ENCODE assay signal across 19 cellular contexts in the genomic region with DNA sequence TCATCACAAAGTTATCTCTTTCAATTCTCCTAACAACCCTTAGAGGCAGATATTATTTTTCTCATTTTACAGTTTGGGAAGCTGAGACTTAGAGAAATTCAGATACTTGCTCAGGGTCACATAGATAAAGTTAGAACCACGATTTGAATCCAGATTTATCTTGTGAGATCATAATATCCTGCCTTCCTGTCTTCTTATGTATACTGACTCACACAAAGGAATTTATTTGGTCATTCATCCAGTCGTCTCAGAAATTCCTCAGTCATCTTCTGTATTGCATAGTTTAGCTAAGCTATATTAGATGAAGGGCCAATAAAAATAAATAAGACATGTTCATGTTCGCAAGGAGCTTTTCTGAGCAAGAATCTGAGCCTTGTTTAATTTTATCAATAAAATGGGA. TPM values are rescaled to one million over a fixed set of nuclear protein-coding genes. Genes with fewer than 3 reads are reported as not detected.
DNase-seq lines count a peak whose midpoint lies in the region; ATAC-seq, FAIRE-seq and TF ChIP-seq lines count a peak whose summit lies in the region.
"Had no signal": no experiment of that assay in that cellular context is flagged by ENCODE, and none has a peak within 500 bp of the region (broad histone marks: within the 10 kb centered on the region; RNA-seq: fewer than 3 reads in every experiment).

No MANE protein-coding gene starts in this region.

- H3K9me3 Mint-ChIP-seq in HFFc6: peaks cover 12% of the 10 kb centered on the region
- peaks cover 11% of the 10 kb centered on the region for H3K9me3 Mint-ChIP-seq in astrocyte (ENCODE audit: unreplicated experiment)
- H3K9me3 Mint-ChIP-seq: natural killer cell treated with Interleukin-12 subunit alpha and Interleukin-12 subunit beta and Interleukin-15 and Interleukin-18, amount 100 ng/mL, for 72 hours had no signal

- H3K27ac Mint-ChIP-seq in HFFc6 (peak overlapping the region; percentile 97), astrocyte (ENCODE audit: unreplicated experiment) (peak overlapping the region; percentile 98)
- H3K27ac Mint-ChIP-seq: activated B cell treated with CpG ODN at 0.5 μM for 24 hours; activated T-cell treated with anti-CD3 and anti-CD28 coated beads, Interleukin-2, amount 50 U/mL, for 24 hours had no signal

- FAIRE-seq in A549 (lab: Jason Lieb, UNC) (no peak), astrocyte (lab: Jason Lieb, UNC) (peak; percentile 99)
- FAIRE-seq: A204.1 had no signal

- ATAC-seq in A549: peak in 1 of 2 experiments; percentile 42; a peak in 1 of 6 replicates
- no peak for ATAC-seq in HG03354 (IDR thresholded peaks at IDR 0.05; ENCODE audit: poor library complexity, severe bottlenecking, unreplicated experiment)
- ATAC-seq in HG02678 (IDR thresholded peaks at IDR 0.05; ENCODE audit: unreplicated experiment): no peak
- no peak for ATAC-seq in GM18861 (IDR thresholded peaks at IDR 0.05; ENCODE audit: unreplicated experiment)
- ATAC-seq: natural killer cell treated with Interleukin-12 subunit alpha and Interleukin-12 subunit beta and Interleukin-15 and Interleukin-18, amount 100 ng/mL, for 72 hours had no signal

- H3K4me1 ChIP-seq in A549 (peaks cover 5% of the 10 kb centered on the region; the same call in 2 of the 3 replicates), astrocyte (ENCODE audit: insufficient read depth, low read length) (peaks cover 22% of the 10 kb centered on the region)
- H3K4me1 ChIP-seq: spleen, tibial nerve had no signal

- H3K27me3 ChIP-seq in astrocyte (ENCODE audit: insufficient read depth, low read length): no peaks in the 10 kb centered on the region
- H3K27me3 ChIP-seq: spleen, tibial nerve had no signal

- H3K9me3 ChIP-seq in A549: no peaks in the 10 kb centered on the region
- peaks cover 3% of the 10 kb centered on the region for H3K9me3 ChIP-seq in astrocyte (ENCODE audit: insufficient read depth, low read depth, low read length)
- H3K9me3 ChIP-seq: esophagus squamous epithelium, tibial nerve had no signal

- no peak for TF ChIP-seq EP300 in A549 (IDR thresholded peaks at IDR 0.05)

- no peak for TF ChIP-seq POLR2A in A549 (IDR thresholded peaks at IDR 0.05; ENCODE audit: low read length)

- H3K27me3 Mint-ChIP-seq in HFFc6 (ENCODE audit: insufficient read depth) (no peaks in the 10 kb centered on the region; the same call in 1 of the 2 replicates), astrocyte (ENCODE audit: low read depth, unreplicated experiment) (no peaks in the 10 kb centered on the region)
- H3K27me3 Mint-ChIP-seq: activated T-cell treated with anti-CD3 and anti-CD28 coated beads, Interleukin-2, amount 50 U/mL, for 24 hours had no signal

- H2AFZ ChIP-seq in astrocyte (ENCODE audit: low read depth, low read length): no peak overlapping the region

- H3K9ac ChIP-seq in astrocyte (ENCODE audit: low read length): peak overlapping the region; percentile 55

- H3K79me2 ChIP-seq in astrocyte (ENCODE audit: insufficient read depth, low read length): no peaks in the 10 kb centered on the region

- peak; percentile 3 to 33 for DNase-seq in A549 (ENCODE audit: low read depth in 1 of 2, low spot score in 1 of 2)
- DNase-seq in HFFc6: peak; percentile 89
- DNase-seq in astrocyte (ENCODE audit: low read depth): peak; percentile 99
- peak; percentile 66 for DNase-seq in foreskin melanocyte
- no peak for DNase-seq in activated effector memory CD4-positive, alpha-beta T cell treated with Interleukin-2 at 50 U/mL for 16 hours
- DNase-seq: activated B cell treated with CpG ODN at 0.5 μM for 24 hours; activated T-cell treated with anti-CD3 and anti-CD28 coated beads, Interleukin-2, amount 50 U/mL, for 24 hours; esophagus squamous epithelium; left cardiac atrium; NCI-H526; spleen had no signal

- 0 out of 3 replicates have a peak overlapping the region, but pooled peaks have one; percentile 14 for H3K4me2 ChIP-seq in A549
- peak overlapping the region; percentile 47 for H3K4me2 ChIP-seq in astrocyte (ENCODE audit: low read length)

- H3K4me3 ChIP-seq in A549: no peak overlapping the region
- H3K4me3 ChIP-seq in astrocyte (ENCODE audit: insufficient read depth, low read depth, low read length): no peak overlapping the region
- H3K4me3 ChIP-seq: cardiac muscle cell, esophagus squamous epithelium, SK-N-MC, spleen, tibial nerve had no signal

- no peak overlapping the region; a peak in 1 of 6 replicates for H3K27ac ChIP-seq in A549
- H3K27ac ChIP-seq in astrocyte (ENCODE audit: low read depth, low read length): peak overlapping the region; percentile 91
- H3K27ac ChIP-seq: cardiac muscle cell, esophagus squamous epithelium, SK-N-MC, spleen, tibial nerve had no signal

- H3K36me3 Mint-ChIP-seq in HFFc6 (ENCODE audit: low read depth) (peaks cover 31% of the 10 kb centered on the region), astrocyte (ENCODE audit: low read depth, unreplicated experiment) (peaks cover 4% of the 10 kb centered on the region)

- TF ChIP-seq RAD21 in A549 (conservative IDR thresholded peaks at IDR 0.05 in 1 of 2, IDR thresholded peaks at IDR 0.05 in 1 of 2): no peak

- H3K4me1 Mint-ChIP-seq in HFFc6 (ENCODE audit: low read depth) (peaks cover 86% of the 10 kb centered on the region), astrocyte (ENCODE audit: low read depth, unreplicated experiment) (peaks cover 40% of the 10 kb centered on the region)
- H3K4me1 Mint-ChIP-seq: activated B cell treated with CpG ODN at 0.5 μM for 24 hours had no signal

- POLR2A ChIA-PET in A549 (lab: Yijun Ruan, JAX): no interaction called here

- TF ChIP-seq CTCF in A549 (IDR thresholded peaks at IDR 0.05) (no peak), HFFc6 (IDR thresholded peaks at IDR 0.05) (no peak), astrocyte (IDR thresholded peaks at IDR 0.05; ENCODE audit: insufficient read depth, low read depth, low read length) (no peak)

- peak overlapping the region; percentile 51; the same call in 1 of the 2 replicates for H3K4me3 Mint-ChIP-seq in HFFc6
- H3K4me3 Mint-ChIP-seq in astrocyte (ENCODE audit: unreplicated experiment): no peak overlapping the region
- H3K4me3 Mint-ChIP-seq: activated B cell treated with CpG ODN at 0.5 μM for 24 hours; activated T-cell treated with anti-CD3 and anti-CD28 coated beads, Interleukin-2, amount 50 U/mL, for 24 hours; natural killer cell treated with Interleukin-12 subunit alpha and Interleukin-12 subunit beta and Interleukin-15 and Interleukin-18, amount 100 ng/mL, for 72 hours had no signal

- 4% methylated on average over 3 of the region's 3 CpGs for WGBS in A549 (ENCODE audit: missing lambda C conversion rate)

- no peaks in the 10 kb centered on the region for H3K36me3 ChIP-seq in astrocyte (ENCODE audit: insufficient read depth, low read length)
- H3K36me3 ChIP-seq: cardiac muscle cell, esophagus squamous epithelium, spleen, tibial nerve had no signal

- CTCF ChIA-PET in A549 (lab: Yijun Ruan, JAX): interaction anchor here (0.7 to 1.8 kb wide), 4 partner anchors 12 to 316 kb away, joined by 3 to 7 read pairs (median 3); no protein-coding TSS in a partner anchor

- no peaks in the 10 kb centered on the region for H4K20me1 ChIP-seq in astrocyte (ENCODE audit: insufficient read depth, low read length)

TF ChIP-seq in A549, 52 proteins besides CTCF, POLR2A, EP300 and RAD21:
- TF ChIP-seq JUNB (IDR thresholded peaks at IDR 0.05): 0 out of 2 replicates have a peak, but pooled peaks have one; percentile 24
- no peak for TF ChIP-seq HDAC2 (IDR thresholded peaks at IDR 0.05)
TF ChIP-seq in A549: peak in this region for 1.

RNA-seq across cellular contexts. Expression of a gene that starts 35.8 kb away (rescaled TPM):
- polyA plus RNA-seq in A549 (2011; rRNA removed) (5.5 and 6.2 TPM in 2 replicates), A549 (2017; fragmentation: RNase III; extraction: RNeasy Plus Mini Kit Qiagen cat#74134 plus additional on column Dnase treatment) (5.5 to 5.9 TPM (median 5.8 TPM) in 3 replicates)
- 6.9 and 8.4 TPM in 2 replicates for polyA plus RNA-seq in A549 (2012; cell fraction: cytosol; rRNA removed)
- 12.6 and 20.6 TPM in 2 replicates for polyA plus RNA-seq in A549 (2012; cell fraction: nucleus; rRNA removed)
- polyA minus RNA-seq in A549 (2011; rRNA and poly(A)+ RNA removed): 13.4 and 15.1 TPM in 2 replicates
- total RNA-seq in HFFc6 (2021; fragmentation: NEBNext Ultra II Directional; extraction: Animal tissue kit (Norgen Biotek cat#: 25700)): 10 to 100 TPM; 57.4 to 78.9 (median 61.3) TPM
- 84.6 and 94.1 TPM in 2 replicates for total RNA-seq in astrocyte
- polyA plus RNA-seq: cardiac muscle cell had no signal
